Comparison of ENCODE assay signal across 15 cellular contexts in the genomic region with DNA sequence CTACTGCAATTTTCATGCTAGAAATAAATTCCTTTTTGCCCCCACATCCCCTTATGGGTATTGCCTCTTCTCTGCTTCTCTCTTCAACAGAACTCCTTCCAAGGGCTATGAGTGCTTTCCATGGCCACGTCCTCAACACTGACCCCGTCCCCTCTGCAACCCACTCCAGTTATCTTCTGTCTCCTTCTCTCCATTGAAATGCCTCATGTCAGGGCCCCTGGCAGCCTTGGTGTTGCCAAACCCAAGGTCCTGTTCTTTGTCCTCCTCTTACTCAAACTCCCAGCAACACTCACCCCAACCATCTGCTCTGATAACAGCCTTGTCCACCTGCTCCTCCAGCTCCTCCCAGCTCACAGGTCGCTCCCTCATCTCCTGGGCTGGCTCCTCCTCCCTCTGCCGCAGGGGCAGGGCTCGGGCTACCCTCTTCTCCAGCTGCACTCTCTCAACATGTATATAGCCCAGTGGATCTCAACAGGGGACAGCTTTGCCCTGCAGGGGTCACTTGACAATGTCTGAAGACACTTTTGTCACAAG.
DNase-seq lines count a peak whose midpoint lies in the region; ATAC-seq and TF ChIP-seq lines count a peak whose summit lies in the region.
"Had no signal": no experiment of that assay in that cellular context is flagged by ENCODE, and none has a peak within 500 bp of the region (broad histone marks: within the 10 kb centered on the region; RNA-seq: fewer than 3 reads in every experiment).

No MANE protein-coding gene starts in this region.

- H3K9me3 ChIP-seq in right cardiac atrium (ENCODE audit: control insufficient read depth, low read length) (no peaks in the 10 kb centered on the region), esophagus muscularis mucosa (no peaks in the 10 kb centered on the region)

- DNase-seq in Right ventricle myocardium superior (no peak), right cardiac atrium (no peak), NCI-H146 treated with DMSO at 0.1 percent for 48 hours (lab: John Stamatoyannopoulos, UW; ENCODE audit: unreplicated experiment) (peak; percentile 45), esophagus muscularis mucosa (ENCODE audit: extremely low spot score) (peak; percentile 66)
- DNase-seq: Calu3; CD8-positive, alpha-beta T cell; DMS79 treated with DMSO at 0.1 percent for 48 hours; GF-D8; H7; HFFc6 had no signal

- H3K27ac ChIP-seq in right cardiac atrium (ENCODE audit: low read length) (no peak overlapping the region), esophagus muscularis mucosa (replicated peaks in 1 of 4) (no peak overlapping the region)
- H3K27ac ChIP-seq: BLaER1 treated with 17β-estradiol and CSF1 and Interleukin-3, amounts not matched to agents 10 nM and 100 nM had no signal

- H3K36me3 ChIP-seq in esophagus muscularis mucosa: no peaks in the 10 kb centered on the region
- H3K36me3 ChIP-seq: BLaER1 treated with 17β-estradiol and CSF1 and Interleukin-3, amounts not matched to agents 10 nM and 100 nM had no signal

- no peak for TF ChIP-seq POLR2A in esophagus muscularis mucosa (IDR thresholded peaks at IDR 0.05; ENCODE audit: low read depth)

- TF ChIP-seq CTCF in esophagus muscularis mucosa (IDR thresholded peaks at IDR 0.05): no peak

- 85% methylated on average over 5 of the region's 5 CpGs for WGBS in right cardiac atrium
- WGBS in esophagus muscularis mucosa: 97% methylated on average over 5 of the region's 5 CpGs

- intact Hi-C loops in Right ventricle myocardium superior (cut with DNase I) (no loop called here), right cardiac atrium (cut with DNase I) (no loop called here), esophagus muscularis mucosa (cut with DNase I) (no loop called here)

- TF ChIP-seq EP300 in esophagus muscularis mucosa (IDR thresholded peaks at IDR 0.05): no peak

- H3K4me1 ChIP-seq in right cardiac atrium (ENCODE audit: control insufficient read depth, insufficient read depth, low read length): peaks cover 3% of the 10 kb centered on the region
- peaks cover 0 to 9% (median 0%) of the 10 kb centered on the region in 4 donors for H3K4me1 ChIP-seq in esophagus muscularis mucosa

- H3K4me3 ChIP-seq in right cardiac atrium (ENCODE audit: low read length) (no peak overlapping the region), esophagus muscularis mucosa (no peak overlapping the region)
- H3K4me3 ChIP-seq: BLaER1 treated with 17β-estradiol and CSF1 and Interleukin-3, amounts not matched to agents 10 nM and 100 nM; GM23338 had no signal

- H3K27me3 ChIP-seq in right cardiac atrium (ENCODE audit: control insufficient read depth, insufficient read depth) (no peaks in the 10 kb centered on the region), esophagus muscularis mucosa (no peaks in the 10 kb centered on the region)
- H3K27me3 ChIP-seq: BLaER1 treated with 17β-estradiol and CSF1 and Interleukin-3, amounts not matched to agents 10 nM and 100 nM had no signal

- peak; percentile 8 for ATAC-seq in Right ventricle myocardium superior (ENCODE audit: poor library complexity)
- no peak for ATAC-seq in right cardiac atrium
- no peak for ATAC-seq in HG02759 (IDR thresholded peaks at IDR 0.05; ENCODE audit: unreplicated experiment)
- no peak for ATAC-seq in HG03378 (IDR thresholded peaks at IDR 0.05; ENCODE audit: unreplicated experiment)
- ATAC-seq: CD8-positive, alpha-beta T cell; GM23338; HCT116 had no signal

Comparison
In these comparisons a context has a peak if more than half of its experiments do, and no peak if none do; other contexts are left out.
1. DNase-seq: peak in NCI-H146 treated with DMSO at 0.1 percent for 48 hours (single experiment) and esophagus muscularis mucosa (single experiment); none in Right ventricle myocardium superior (single experiment) and right cardiac atrium (0 of 3).